In genomic region chr17:57445772-57446472, GRCh38 we compare ENCODE assay signal across 1 cellular context.
TF ChIP-seq lines count a peak whose summit lies in the region.

No MANE protein-coding gene starts in this region.

TF ChIP-seq in WTC11, 78 proteins besides CTCF, POLR2A, EP300 and RAD21 (continued from another document):
- TF ChIP-seq SOX15 (CRISPR knock-in tag; IDR thresholded peaks at IDR 0.05) (no peak), NR1H2 (CRISPR knock-in tag; IDR thresholded peaks at IDR 0.05) (no peak), PRRX2 (CRISPR knock-in tag; IDR thresholded peaks at IDR 0.05) (no peak), FOXP1 (CRISPR knock-in tag; IDR thresholded peaks at IDR 0.05; ENCODE audit: borderline replicate concordance) (no peak), ATF6 (CRISPR knock-in tag; IDR thresholded peaks at IDR 0.05) (no peak)
- TF ChIP-seq, protein P1, sequence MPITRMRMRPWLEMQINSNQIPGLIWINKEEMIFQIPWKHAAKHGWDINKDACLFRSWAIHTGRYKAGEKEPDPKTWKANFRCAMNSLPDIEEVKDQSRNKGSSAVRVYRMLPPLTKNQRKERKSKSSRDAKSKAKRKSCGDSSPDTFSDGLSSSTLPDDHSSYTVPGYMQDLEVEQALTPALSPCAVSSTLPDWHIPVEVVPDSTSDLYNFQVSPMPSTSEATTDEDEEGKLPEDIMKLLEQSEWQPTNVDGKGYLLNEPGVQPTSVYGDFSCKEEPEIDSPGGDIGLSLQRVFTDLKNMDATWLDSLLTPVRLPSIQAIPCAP (CRISPR knock-in tag; IDR thresholded peaks at IDR 0.05) = no peak
- TF ChIP-seq, protein P2, sequence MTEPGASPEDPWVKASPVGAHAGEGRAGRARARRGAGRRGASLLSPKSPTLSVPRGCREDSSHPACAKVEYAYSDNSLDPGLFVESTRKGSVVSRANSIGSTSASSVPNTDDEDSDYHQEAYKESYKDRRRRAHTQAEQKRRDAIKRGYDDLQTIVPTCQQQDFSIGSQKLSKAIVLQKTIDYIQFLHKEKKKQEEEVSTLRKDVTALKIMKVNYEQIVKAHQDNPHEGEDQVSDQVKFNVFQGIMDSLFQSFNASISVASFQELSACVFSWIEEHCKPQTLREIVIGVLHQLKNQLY (CRISPR knock-in tag; IDR thresholded peaks at IDR 0.05) = no peak
- TF ChIP-seq, protein P3, sequence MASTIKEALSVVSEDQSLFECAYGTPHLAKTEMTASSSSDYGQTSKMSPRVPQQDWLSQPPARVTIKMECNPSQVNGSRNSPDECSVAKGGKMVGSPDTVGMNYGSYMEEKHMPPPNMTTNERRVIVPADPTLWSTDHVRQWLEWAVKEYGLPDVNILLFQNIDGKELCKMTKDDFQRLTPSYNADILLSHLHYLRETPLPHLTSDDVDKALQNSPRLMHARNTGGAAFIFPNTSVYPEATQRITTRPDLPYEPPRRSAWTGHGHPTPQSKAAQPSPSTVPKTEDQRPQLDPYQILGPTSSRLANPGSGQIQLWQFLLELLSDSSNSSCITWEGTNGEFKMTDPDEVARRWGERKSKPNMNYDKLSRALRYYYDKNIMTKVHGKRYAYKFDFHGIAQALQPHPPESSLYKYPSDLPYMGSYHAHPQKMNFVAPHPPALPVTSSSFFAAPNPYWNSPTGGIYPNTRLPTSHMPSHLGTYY (CRISPR knock-in tag; IDR thresholded peaks at IDR 0.05) = no peak
- TF ChIP-seq, protein P4, sequence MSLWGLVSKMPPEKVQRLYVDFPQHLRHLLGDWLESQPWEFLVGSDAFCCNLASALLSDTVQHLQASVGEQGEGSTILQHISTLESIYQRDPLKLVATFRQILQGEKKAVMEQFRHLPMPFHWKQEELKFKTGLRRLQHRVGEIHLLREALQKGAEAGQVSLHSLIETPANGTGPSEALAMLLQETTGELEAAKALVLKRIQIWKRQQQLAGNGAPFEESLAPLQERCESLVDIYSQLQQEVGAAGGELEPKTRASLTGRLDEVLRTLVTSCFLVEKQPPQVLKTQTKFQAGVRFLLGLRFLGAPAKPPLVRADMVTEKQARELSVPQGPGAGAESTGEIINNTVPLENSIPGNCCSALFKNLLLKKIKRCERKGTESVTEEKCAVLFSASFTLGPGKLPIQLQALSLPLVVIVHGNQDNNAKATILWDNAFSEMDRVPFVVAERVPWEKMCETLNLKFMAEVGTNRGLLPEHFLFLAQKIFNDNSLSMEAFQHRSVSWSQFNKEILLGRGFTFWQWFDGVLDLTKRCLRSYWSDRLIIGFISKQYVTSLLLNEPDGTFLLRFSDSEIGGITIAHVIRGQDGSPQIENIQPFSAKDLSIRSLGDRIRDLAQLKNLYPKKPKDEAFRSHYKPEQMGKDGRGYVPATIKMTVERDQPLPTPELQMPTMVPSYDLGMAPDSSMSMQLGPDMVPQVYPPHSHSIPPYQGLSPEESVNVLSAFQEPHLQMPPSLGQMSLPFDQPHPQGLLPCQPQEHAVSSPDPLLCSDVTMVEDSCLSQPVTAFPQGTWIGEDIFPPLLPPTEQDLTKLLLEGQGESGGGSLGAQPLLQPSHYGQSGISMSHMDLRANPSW (CRISPR knock-in tag; conservative IDR thresholded peaks at IDR 0.05; ENCODE audit: low read depth) = no peak
